1 cellular context compared by ENCODE assay signal in the genomic region with DNA sequence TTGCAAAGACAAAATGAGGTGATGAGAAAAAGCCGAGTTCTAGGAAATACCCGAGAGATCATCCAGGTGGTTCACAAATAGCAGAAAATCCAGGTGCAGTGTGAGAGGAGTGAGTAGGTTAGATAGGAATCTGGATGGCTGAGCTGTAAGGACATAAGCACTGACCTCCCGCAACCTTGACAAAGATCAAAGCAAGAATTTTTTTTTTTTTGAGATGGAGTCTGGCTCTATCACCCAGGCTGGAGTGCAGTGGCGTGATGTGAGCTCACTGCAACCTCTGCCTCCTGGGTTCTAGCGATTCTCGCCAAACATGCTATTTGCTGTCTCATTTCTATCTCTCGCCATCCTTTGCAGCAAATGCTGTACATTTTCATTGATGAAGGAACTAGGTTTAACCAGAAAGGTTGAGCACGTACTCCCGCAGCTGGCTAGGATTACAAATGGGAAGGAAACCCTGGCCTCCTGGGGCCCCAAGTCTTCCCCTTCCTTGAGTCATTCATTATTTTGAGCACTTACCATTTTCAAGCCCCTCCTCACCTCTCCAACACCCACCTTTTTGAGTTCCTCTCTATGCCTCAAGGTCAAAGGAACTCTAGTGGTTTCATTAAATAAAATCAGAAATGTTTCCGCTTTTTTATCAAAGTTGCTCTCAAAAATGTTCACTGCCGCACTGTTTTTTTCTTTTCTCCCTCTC.
TF ChIP-seq lines count a peak whose summit lies in the region.

No MANE protein-coding gene starts in this region.

TF ChIP-seq in WTC11, 78 proteins besides CTCF, POLR2A, EP300 and RAD21 (continued from another document):
- TF ChIP-seq, protein P1, sequence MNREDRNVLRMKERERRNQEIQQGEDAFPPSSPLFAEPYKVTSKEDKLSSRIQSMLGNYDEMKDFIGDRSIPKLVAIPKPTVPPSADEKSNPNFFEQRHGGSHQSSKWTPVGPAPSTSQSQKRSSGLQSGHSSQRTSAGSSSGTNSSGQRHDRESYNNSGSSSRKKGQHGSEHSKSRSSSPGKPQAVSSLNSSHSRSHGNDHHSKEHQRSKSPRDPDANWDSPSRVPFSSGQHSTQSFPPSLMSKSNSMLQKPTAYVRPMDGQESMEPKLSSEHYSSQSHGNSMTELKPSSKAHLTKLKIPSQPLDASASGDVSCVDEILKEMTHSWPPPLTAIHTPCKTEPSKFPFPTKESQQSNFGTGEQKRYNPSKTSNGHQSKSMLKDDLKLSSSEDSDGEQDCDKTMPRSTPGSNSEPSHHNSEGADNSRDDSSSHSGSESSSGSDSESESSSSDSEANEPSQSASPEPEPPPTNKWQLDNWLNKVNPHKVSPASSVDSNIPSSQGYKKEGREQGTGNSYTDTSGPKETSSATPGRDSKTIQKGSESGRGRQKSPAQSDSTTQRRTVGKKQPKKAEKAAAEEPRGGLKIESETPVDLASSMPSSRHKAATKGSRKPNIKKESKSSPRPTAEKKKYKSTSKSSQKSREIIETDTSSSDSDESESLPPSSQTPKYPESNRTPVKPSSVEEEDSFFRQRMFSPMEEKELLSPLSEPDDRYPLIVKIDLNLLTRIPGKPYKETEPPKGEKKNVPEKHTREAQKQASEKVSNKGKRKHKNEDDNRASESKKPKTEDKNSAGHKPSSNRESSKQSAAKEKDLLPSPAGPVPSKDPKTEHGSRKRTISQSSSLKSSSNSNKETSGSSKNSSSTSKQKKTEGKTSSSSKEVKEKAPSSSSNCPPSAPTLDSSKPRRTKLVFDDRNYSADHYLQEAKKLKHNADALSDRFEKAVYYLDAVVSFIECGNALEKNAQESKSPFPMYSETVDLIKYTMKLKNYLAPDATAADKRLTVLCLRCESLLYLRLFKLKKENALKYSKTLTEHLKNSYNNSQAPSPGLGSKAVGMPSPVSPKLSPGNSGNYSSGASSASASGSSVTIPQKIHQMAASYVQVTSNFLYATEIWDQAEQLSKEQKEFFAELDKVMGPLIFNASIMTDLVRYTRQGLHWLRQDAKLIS (CRISPR knock-in tag; IDR thresholded peaks at IDR 0.05; ENCODE audit: borderline replicate concordance): no peak
- TF ChIP-seq SMAD4 (CRISPR knock-in tag; IDR thresholded peaks at IDR 0.05) (no peak), NFE2L1 (CRISPR knock-in tag; IDR thresholded peaks at IDR 0.05) (no peak), FOXK1 (CRISPR knock-in tag; IDR thresholded peaks at IDR 0.05) (no peak), NR1H2 (CRISPR knock-in tag; IDR thresholded peaks at IDR 0.05) (no peak), TEAD4 (CRISPR knock-in tag; IDR thresholded peaks at IDR 0.05) (no peak)
